Comparison of ENCODE assay signal across 5 cellular contexts in the genomic region with DNA sequence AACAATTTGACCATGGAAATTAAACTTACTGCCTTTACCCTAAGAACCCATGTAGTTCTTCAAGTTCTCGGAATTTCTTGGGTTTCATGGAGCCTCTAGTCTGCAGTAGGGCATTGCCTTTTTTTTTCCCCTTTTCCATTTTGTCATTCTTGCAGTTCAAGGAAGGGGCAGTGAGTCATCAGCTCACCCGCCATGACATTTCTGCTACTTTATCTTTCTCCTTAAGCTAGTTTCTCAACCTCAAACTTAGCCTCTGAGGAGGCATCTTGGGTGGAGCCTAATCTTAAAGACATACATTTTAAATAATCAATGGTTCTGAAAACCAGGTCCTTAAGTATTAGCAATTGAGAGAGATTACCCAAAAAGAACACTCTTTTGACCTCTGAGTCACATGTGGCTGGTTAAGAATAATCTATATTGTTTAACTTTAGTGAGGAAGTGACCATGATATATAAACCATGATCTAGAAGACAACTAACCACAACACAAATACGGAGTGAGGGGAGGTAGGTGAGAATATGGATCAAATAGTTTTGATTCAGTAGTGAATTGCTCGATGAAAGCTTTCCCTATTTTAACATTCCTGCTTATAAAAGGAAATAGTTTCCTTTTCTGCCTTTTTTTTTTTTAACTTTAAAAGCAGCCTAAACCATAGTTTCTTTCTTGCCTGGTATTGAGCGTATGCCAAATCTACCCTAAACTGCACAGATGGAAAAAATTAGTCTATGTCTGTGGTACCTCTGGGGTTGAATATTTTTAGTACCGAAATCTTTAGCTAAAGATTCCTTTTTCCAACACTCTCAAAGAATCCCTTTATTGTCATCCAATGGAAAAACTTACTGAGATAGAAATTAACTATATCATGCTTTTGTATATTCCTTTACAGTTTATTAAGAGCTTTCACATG. TPM values are rescaled to one million over a fixed set of nuclear protein-coding genes. Genes with fewer than 3 reads are reported as not detected.
"Had no signal": no experiment of that assay in that cellular context is flagged by ENCODE, and none has a peak within 500 bp of the region (broad histone marks: within the 10 kb centered on the region; RNA-seq: fewer than 3 reads in every experiment).

No MANE protein-coding gene starts in this region.

RNA-seq across cellular contexts. Expression of gene FAM72D, which starts 20.1 kb away (rescaled TPM):
- total RNA-seq: gastrocnemius medialis, left lobe of liver, mesenteric fat pad, myocyte, psoas muscle had no signal
